11 cellular contexts compared by ENCODE assay signal in the genomic region with DNA sequence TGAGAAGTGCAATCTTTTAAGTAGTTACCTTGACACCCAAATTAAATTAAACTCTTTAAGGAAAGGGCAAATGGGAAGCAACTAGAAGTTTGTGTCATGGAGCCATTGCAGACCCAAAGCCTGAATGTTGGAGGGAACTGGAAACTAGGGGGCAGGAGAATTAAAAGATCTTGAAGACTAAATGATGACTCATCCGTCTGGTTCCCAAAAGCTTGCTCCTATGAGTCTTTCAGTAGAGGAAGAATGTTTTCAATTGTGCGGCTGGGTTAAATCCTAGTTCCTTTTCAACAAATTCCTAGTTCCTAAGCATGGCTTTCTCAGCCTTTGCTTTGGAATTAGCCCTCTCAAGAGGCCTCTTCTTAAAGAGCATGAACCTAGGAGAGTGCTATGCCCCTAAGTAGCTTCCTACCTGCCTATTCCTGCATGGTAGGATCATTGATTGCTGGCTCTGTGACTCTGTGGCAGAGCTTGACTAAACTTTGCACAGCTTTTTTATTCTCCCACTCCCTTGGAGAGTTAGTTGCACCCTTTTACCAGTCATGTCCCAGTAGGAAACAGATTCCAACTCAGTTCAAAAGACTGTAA. TPM values are rescaled to one million over a fixed set of nuclear protein-coding genes. Genes with fewer than 3 reads are reported as not detected.
DNase-seq lines count a peak whose midpoint lies in the region; ATAC-seq and TF ChIP-seq lines count a peak whose summit lies in the region.
"Had no signal": no experiment of that assay in that cellular context is flagged by ENCODE, and none has a peak within 500 bp of the region (broad histone marks: within the 10 kb centered on the region; RNA-seq: fewer than 3 reads in every experiment).

No MANE protein-coding gene starts in this region.

- H3K27ac Mint-ChIP-seq in endodermal cell: no peak overlapping the region
- no peak overlapping the region for H3K27ac Mint-ChIP-seq in activated CD4-positive, alpha-beta T cell treated with anti-CD3 and anti-CD28 coated beads for 36 hours
- H3K27ac Mint-ChIP-seq: activated naive CD4-positive, alpha-beta T cell treated with anti-CD3 and anti-CD28 coated beads, Interleukin-2, amount 50 U/mL, for 24 hours had no signal

- H3K4me3 Mint-ChIP-seq in endodermal cell: no peak overlapping the region
- no peak overlapping the region for H3K4me3 Mint-ChIP-seq in activated CD4-positive, alpha-beta T cell treated with anti-CD3 and anti-CD28 coated beads for 36 hours
- H3K4me3 Mint-ChIP-seq: activated naive CD4-positive, alpha-beta T cell treated with anti-CD3 and anti-CD28 coated beads, Interleukin-2, amount 50 U/mL, for 24 hours had no signal

- H3F3A ChIP-seq in PC-9 (ENCODE audit: insufficient read depth, low read depth): peaks cover 8% of the 10 kb centered on the region; the same call in 1 of the 2 replicates

- H3K79me2 ChIP-seq in PC-9 (ENCODE audit: low read depth) (no peaks in the 10 kb centered on the region), trophoblast cell (ENCODE audit: control insufficient read depth, insufficient read depth, low read length, poor library complexity) (no peaks in the 10 kb centered on the region)

- H3K9me2 ChIP-seq in PC-9 (ENCODE audit: insufficient read depth): no peaks in the 10 kb centered on the region

- H2BK5ac ChIP-seq in trophoblast cell (ENCODE audit: low read depth, low read length, poor library complexity): no peak overlapping the region

- H3K27me3 ChIP-seq in PC-9 (ENCODE audit: insufficient read depth, low read depth) (no peaks in the 10 kb centered on the region), endodermal cell (ENCODE audit: control insufficient read depth, insufficient read depth, low read length, poor library complexity, severe bottlenecking) (peaks cover 11% of the 10 kb centered on the region), trophoblast cell (ENCODE audit: insufficient read depth, low read length) (no peaks in the 10 kb centered on the region)
- H3K27me3 ChIP-seq: ovary had no signal

- H4K8ac ChIP-seq in trophoblast cell (ENCODE audit: low read depth, low read length): no peak overlapping the region

- no peak overlapping the region for H2BK12ac ChIP-seq in trophoblast cell (ENCODE audit: low read length)

- no peaks in the 10 kb centered on the region for H3K9me3 Mint-ChIP-seq in endodermal cell
- no peaks in the 10 kb centered on the region for H3K9me3 Mint-ChIP-seq in activated CD4-positive, alpha-beta T cell treated with anti-CD3 and anti-CD28 coated beads for 36 hours (ENCODE audit: low read depth)
- H3K9me3 Mint-ChIP-seq: activated naive CD4-positive, alpha-beta T cell treated with anti-CD3 and anti-CD28 coated beads, Interleukin-2, amount 50 U/mL, for 24 hours had no signal

- POLR2A ChIA-PET in PC-9 (lab: Charles Lee; ENCODE audit: unreplicated experiment): no interaction called here
- POLR2A ChIA-PET in activated CD4-positive, alpha-beta T cell treated with anti-CD3 and anti-CD28 coated beads for 36 hours (lab: Charles Lee): no interaction called here

- H3K14ac ChIP-seq in trophoblast cell (ENCODE audit: low read length): no peak overlapping the region

- 94 to 100% methylated on average over 2 of the region's 2 CpGs for WGBS in endodermal cell (ENCODE audit: insufficient coverage in 1 of 2, insufficient read length in 1 of 2), 2 experiments
- WGBS in trophoblast cell (ENCODE audit: extremely low coverage, insufficient coverage, insufficient read length): no CpG with 5 or more reads among the region's 2 CpGs

- H3K9ac ChIP-seq in endodermal cell (ENCODE audit: extremely low read depth, low read length, poor library complexity, severe bottlenecking) (no peak overlapping the region), trophoblast cell (ENCODE audit: low read length) (no peak overlapping the region)

- H4K12ac ChIP-seq in trophoblast cell (ENCODE audit: low read depth, low read length): no peak overlapping the region

- intact Hi-C loops in PC-9 (cut with micrococcal nuclease; ENCODE audit: unreplicated experiment): loop anchor here (5.0 kb wide), 1 partner anchor 78 kb away; no protein-coding TSS in a partner anchor
- intact Hi-C loops in activated CD4-positive, alpha-beta T cell treated with anti-CD3 and anti-CD28 coated beads for 36 hours (cut with DNase I, micrococcal nuclease): loop anchor here in 1 of 2 experiments (5.0 kb wide), 3 partner anchors 63 to 463 kb away; no protein-coding TSS in a partner anchor

- H3K4ac ChIP-seq in trophoblast cell (ENCODE audit: low read depth, low read length): no peak overlapping the region

- H3K4me1 ChIP-seq in PC-9 (replicated peaks; ENCODE audit: insufficient read depth) (peaks cover 33% of the 10 kb centered on the region), endodermal cell (ENCODE audit: control insufficient read depth, insufficient read depth, low read length) (no peaks in the 10 kb centered on the region), trophoblast cell (ENCODE audit: control insufficient read depth in 1 of 2, insufficient read depth in 2 of 2, low read length in 2 of 2) (peaks cover 0 to 4% of the 10 kb centered on the region in 2 experiments)

- no peaks in the 10 kb centered on the region for H4K20me1 ChIP-seq in PC-9 (ENCODE audit: insufficient read depth)

- H3K27ac ChIP-seq in PC-9: peak overlapping the region; percentile 58; the same call in 1 of the 2 replicates
- peak overlapping the region; percentile 30 for H3K27ac ChIP-seq in endodermal cell (ENCODE audit: low read depth, low read length)
- peak overlapping the region; percentile 45 for H3K27ac ChIP-seq in trophoblast cell (ENCODE audit: low read depth, low read length)
- H3K27ac ChIP-seq: ovary had no signal

- H3K79me1 ChIP-seq in trophoblast cell (ENCODE audit: low read length): no peaks in the 10 kb centered on the region

- peak overlapping the region; percentile 57; the same call in 1 of the 2 replicates for H2AFZ ChIP-seq in PC-9
- H2AFZ ChIP-seq in trophoblast cell (ENCODE audit: insufficient read depth, low read length, poor library complexity): no peak overlapping the region

- H3K36me3 Mint-ChIP-seq in endodermal cell (ENCODE audit: low read depth): no peaks in the 10 kb centered on the region
- no peaks in the 10 kb centered on the region for H3K36me3 Mint-ChIP-seq in activated CD4-positive, alpha-beta T cell treated with anti-CD3 and anti-CD28 coated beads for 36 hours (ENCODE audit: low read depth)
- H3K36me3 Mint-ChIP-seq: activated naive CD4-positive, alpha-beta T cell treated with anti-CD3 and anti-CD28 coated beads, Interleukin-2, amount 50 U/mL, for 24 hours had no signal

- no peak overlapping the region for H3K23ac ChIP-seq in trophoblast cell (ENCODE audit: low read length)

- no peak overlapping the region for H2AK5ac ChIP-seq in trophoblast cell (ENCODE audit: low read length)

- peaks cover 30% of the 10 kb centered on the region for H3K27me3 Mint-ChIP-seq in endodermal cell (ENCODE audit: insufficient read depth)
- peaks cover 3% of the 10 kb centered on the region for H3K27me3 Mint-ChIP-seq in activated CD4-positive, alpha-beta T cell treated with anti-CD3 and anti-CD28 coated beads for 36 hours

- ATAC-seq in activated CD4-positive, alpha-beta T cell treated with anti-CD3 and anti-CD28 coated beads for 36 hours: no peak
- ATAC-seq in GM18868 (IDR thresholded peaks at IDR 0.05; ENCODE audit: unreplicated experiment): no peak

- TF ChIP-seq CTCF in PC-9 (conservative IDR thresholded peaks at IDR 0.05) (no peak), endodermal cell (conservative IDR thresholded peaks at IDR 0.05) (no peak), GM13976 (IDR thresholded peaks at IDR 0.05; ENCODE audit: borderline replicate concordance, control extremely low read depth, extremely low read depth, insufficient read depth, missing control alignments) (no peak)

- CTCF ChIA-PET in PC-9 (lab: Charles Lee): no interaction called here
- CTCF ChIA-PET in activated CD4-positive, alpha-beta T cell treated with anti-CD3 and anti-CD28 coated beads for 36 hours (lab: Charles Lee): interaction anchor here (1.5 to 9.4 kb wide), 3 partner anchors 11 to 323 kb away, joined by 3 to 210 read pairs (median 57); no protein-coding TSS in a partner anchor

- no peak overlapping the region for H3K18ac ChIP-seq in trophoblast cell (ENCODE audit: low read length)

- no TSS peak for BruUV-seq in PC-9 (replicated peaks; lab: Mats Ljungman, UMichigan)

- H3K9me3 ChIP-seq in PC-9 (ENCODE audit: insufficient read depth, low read depth): no peaks in the 10 kb centered on the region; the same call in 1 of the 2 replicates
- no peaks in the 10 kb centered on the region for H3K9me3 ChIP-seq in endodermal cell (ENCODE audit: control insufficient read depth, low read length)
- H3K9me3 ChIP-seq in trophoblast cell (ENCODE audit: insufficient read depth, low read depth, low read length): no peaks in the 10 kb centered on the region
- H3K9me3 ChIP-seq: ovary had no signal

- peak overlapping the region; percentile 39; the same call in 1 of the 2 replicates for H3K4me2 ChIP-seq in PC-9
- no peak overlapping the region for H3K4me2 ChIP-seq in trophoblast cell (ENCODE audit: low read length)

- no peak overlapping the region for H2BK120ac ChIP-seq in trophoblast cell (ENCODE audit: insufficient read depth, low read length, poor library complexity)

- DNase-seq in EL (peak; percentile 82), PC-9 (peak in 1 of 2 experiments; percentile 58), endodermal cell (no peak), trophoblast cell (peak in 1 of 2 donors; percentile 38), C1 segment of cervical spinal cord (lab: John Stamatoyannopoulos, UW) (no peak), GM13976 (ENCODE audit: low spot score) (no peak)
- DNase-seq in activated CD4-positive, alpha-beta T cell treated with anti-CD3 and anti-CD28 coated beads for 36 hours: no peak
- DNase-seq: hippocampal formation, ovary had no signal

- no peak overlapping the region for H4K91ac ChIP-seq in trophoblast cell (ENCODE audit: low read depth, low read length)

- H3K36me3 ChIP-seq in PC-9 (ENCODE audit: low read depth) (no peaks in the 10 kb centered on the region), endodermal cell (ENCODE audit: control insufficient read depth, insufficient read depth, low read length) (no peaks in the 10 kb centered on the region), trophoblast cell (ENCODE audit: control insufficient read depth in 1 of 2, insufficient read depth in 2 of 2, low read length in 2 of 2) (no peaks in the 10 kb centered on the region)
- H3K36me3 ChIP-seq: ovary had no signal

- no peaks in the 10 kb centered on the region for H3K4me1 Mint-ChIP-seq in endodermal cell
- H3K4me1 Mint-ChIP-seq in activated CD4-positive, alpha-beta T cell treated with anti-CD3 and anti-CD28 coated beads for 36 hours: peaks cover 23% of the 10 kb centered on the region

- in situ Hi-C loops in GM13976 (cut with MboI; ENCODE audit: low sequenced_read_pairs, unreplicated experiment): loop anchor here (25.0 kb wide), 1 partner anchor 618 kb away; no protein-coding TSS in a partner anchor

- H3K4me3 ChIP-seq in PC-9 (no peak overlapping the region), endodermal cell (ENCODE audit: low read length) (no peak overlapping the region), trophoblast cell (ENCODE audit: low read depth, low read length) (no peak overlapping the region)
- H3K4me3 ChIP-seq: ovary had no signal

RNA-seq across cellular contexts. Expression of gene CLEC3B, which starts 17.7 kb away (rescaled TPM):
- total RNA-seq in PC-9 (2021): not detected in 2 replicates
- not detected for total RNA-seq in endodermal cell
- polyA plus RNA-seq in endodermal cell (2013, experiment 1 of 2): not detected
- 0.29 TPM for polyA plus RNA-seq in endodermal cell (2013, experiment 2 of 2)
- 0.14 and 0.29 TPM in 2 replicates for polyA plus RNA-seq in trophoblast cell (2013)
- not detected for total RNA-seq in activated CD4-positive, alpha-beta T cell treated with anti-CD3 and anti-CD28 coated beads for 36 hours
